Comparison of ENCODE assay signal across 1 cellular context in genomic region chr1:89942825-89943658, GRCh38.
TF ChIP-seq lines count a peak whose summit lies in the region.

No MANE protein-coding gene starts in this region.

TF ChIP-seq in HepG2, 621 proteins besides CTCF, POLR2A, EP300 and RAD21 (continued from another document and continues in another):
- TF ChIP-seq NFAT5 (CRISPR knock-in tag; IDR thresholded peaks at IDR 0.05) (no peak), KAT8 (CRISPR knock-in tag; IDR thresholded peaks at IDR 0.05) (peak; percentile 79), YEATS4 (CRISPR knock-in tag; IDR thresholded peaks at IDR 0.05; ENCODE audit: borderline replicate concordance) (no peak), SUZ12 (IDR thresholded peaks at IDR 0.05; ENCODE audit: low read depth, low read length) (no peak), ZNF331 (CRISPR knock-in tag; IDR thresholded peaks at IDR 0.05) (peak; percentile 66; the same call in 1 of the 2 replicates), KDM5A (IDR thresholded peaks at IDR 0.05; ENCODE audit: borderline replicate concordance, low read length) (no peak), CBX5 (CRISPR knock-in tag; IDR thresholded peaks at IDR 0.05; ENCODE audit: borderline replicate concordance) (no peak), RFXANK (CRISPR knock-in tag; IDR thresholded peaks at IDR 0.05) (peak; percentile 81; the same call in 1 of the 2 replicates), TEAD3 (CRISPR knock-in tag; optimal IDR thresholded peaks at IDR 0.05; ENCODE audit: borderline replicate concordance) (peak; percentile 64), ZNF121 (CRISPR knock-in tag; IDR thresholded peaks at IDR 0.05) (no peak), RBAK (CRISPR knock-in tag; IDR thresholded peaks at IDR 0.05) (no peak), NFKBIZ (CRISPR knock-in tag; IDR thresholded peaks at IDR 0.05) (peak; percentile 83), CCAR2 (optimal IDR thresholded peaks at IDR 0.05; ENCODE audit: low read depth, low read length) (no peak), ZFY (CRISPR knock-in tag; IDR thresholded peaks at IDR 0.05) (no peak), FOXA1 (IDR thresholded peaks at IDR 0.05) (peak; percentile 50; the same call in 1 of the 2 replicates), FOXA1 (CRISPR knock-in tag; IDR thresholded peaks at IDR 0.05) (peak; percentile 73), SP1 (IDR thresholded peaks at IDR 0.05) (no peak), SP1 (CRISPR knock-in tag; IDR thresholded peaks at IDR 0.05) (no peak), BCL6 (CRISPR knock-in tag; IDR thresholded peaks at IDR 0.05) (peak; percentile 73), CBFB (CRISPR knock-in tag; IDR thresholded peaks at IDR 0.05) (no peak), SMYD3 (CRISPR knock-in tag; IDR thresholded peaks at IDR 0.05) (peak; percentile 80; the same call in 1 of the 2 replicates), PLSCR1 (CRISPR knock-in tag; IDR thresholded peaks at IDR 0.05; ENCODE audit: borderline replicate concordance) (no peak), ZNF740 (CRISPR knock-in tag; IDR thresholded peaks at IDR 0.05) (no peak), ZNF468 (CRISPR knock-in tag; IDR thresholded peaks at IDR 0.05) (no peak), BRF2 (CRISPR knock-in tag; IDR thresholded peaks at IDR 0.05) (no peak), ARNT2 (CRISPR knock-in tag; IDR thresholded peaks at IDR 0.05; ENCODE audit: low read depth) (no peak), MTA1 (CRISPR knock-in tag; IDR thresholded peaks at IDR 0.05; ENCODE audit: borderline replicate concordance) (0 out of 2 replicates have a peak, but pooled peaks have one; percentile 12), NR3C1 (CRISPR knock-in tag; IDR thresholded peaks at IDR 0.05) (no peak), SPEN (CRISPR knock-in tag; IDR thresholded peaks at IDR 0.05; ENCODE audit: low read depth) (no peak), ZNF251 (CRISPR knock-in tag; IDR thresholded peaks at IDR 0.05) (no peak), ZNF441 (CRISPR knock-in tag; IDR thresholded peaks at IDR 0.05; ENCODE audit: borderline replicate concordance) (no peak), ZNF281 (CRISPR knock-in tag; IDR thresholded peaks at IDR 0.05; ENCODE audit: borderline replicate concordance) (no peak), JUN (CRISPR knock-in tag; IDR thresholded peaks at IDR 0.05) (peak; percentile 51; the same call in 1 of the 2 replicates), NFKB2 (CRISPR knock-in tag; IDR thresholded peaks at IDR 0.05; ENCODE audit: borderline replicate concordance) (no peak), ZNF713 (CRISPR knock-in tag; IDR thresholded peaks at IDR 0.05) (no peak), ZNF557 (CRISPR knock-in tag; IDR thresholded peaks at IDR 0.05) (no peak), ZNF598 (CRISPR knock-in tag; IDR thresholded peaks at IDR 0.05; ENCODE audit: borderline replicate concordance) (no peak), RXRB (CRISPR knock-in tag; IDR thresholded peaks at IDR 0.05; ENCODE audit: borderline replicate concordance) (peak; percentile 74), ZBTB20 (CRISPR knock-in tag; IDR thresholded peaks at IDR 0.05; ENCODE audit: borderline replicate concordance, low read depth) (no peak; the same call in 1 of the 2 replicates), AKAP8 (CRISPR knock-in tag; IDR thresholded peaks at IDR 0.05) (peak; percentile 69; the same call in 1 of the 2 replicates), TBX2 (CRISPR knock-in tag; IDR thresholded peaks at IDR 0.05; ENCODE audit: borderline replicate concordance) (peak; percentile 97), ZNF563 (CRISPR knock-in tag; IDR thresholded peaks at IDR 0.05) (no peak), ZNF589 (CRISPR knock-in tag; conservative IDR thresholded peaks at IDR 0.05) (no peak), HOXA3 (CRISPR knock-in tag; IDR thresholded peaks at IDR 0.05) (peak; percentile 65), TBL1XR1 (IDR thresholded peaks at IDR 0.05; ENCODE audit: borderline replicate concordance, low read length, partially characterized antibody) (no peak), XBP1 (CRISPR knock-in tag; IDR thresholded peaks at IDR 0.05) (no peak), RBFOX2 (IDR thresholded peaks at IDR 0.05; ENCODE audit: low read depth, low read length) (no peak), ZNF709 (CRISPR knock-in tag; IDR thresholded peaks at IDR 0.05) (no peak), ZNF343 (CRISPR knock-in tag; IDR thresholded peaks at IDR 0.05) (peak; percentile 71; the same call in 1 of the 2 replicates), ZNF430 (CRISPR knock-in tag; IDR thresholded peaks at IDR 0.05) (0 out of 2 replicates have a peak, but pooled peaks have one; percentile 53), FOXO1 (CRISPR knock-in tag; IDR thresholded peaks at IDR 0.05) (peak; percentile 39), ETV6 (CRISPR knock-in tag; conservative IDR thresholded peaks at IDR 0.05) (no peak), CREM (IDR thresholded peaks at IDR 0.05) (peak; percentile 85), CREM (CRISPR knock-in tag; IDR thresholded peaks at IDR 0.05) (no peak), NFYB (CRISPR knock-in tag; IDR thresholded peaks at IDR 0.05) (no peak; the same call in 1 of the 2 replicates), TFDP2 (CRISPR knock-in tag; IDR thresholded peaks at IDR 0.05) (no peak), TOPORS (CRISPR knock-in tag; IDR thresholded peaks at IDR 0.05) (no peak), KLF6 (CRISPR knock-in tag; IDR thresholded peaks at IDR 0.05) (peak; percentile 17; the same call in 1 of the 2 replicates), TARDBP (CRISPR knock-in tag; IDR thresholded peaks at IDR 0.05) (peak; percentile 48; the same call in 1 of the 2 replicates), ZNF570 (CRISPR knock-in tag; IDR thresholded peaks at IDR 0.05; ENCODE audit: borderline replicate concordance) (no peak), GLI4 (CRISPR knock-in tag; IDR thresholded peaks at IDR 0.05; ENCODE audit: borderline replicate concordance) (no peak), MNT (IDR thresholded peaks at IDR 0.05) (no peak), GPBP1L1 (CRISPR knock-in tag; IDR thresholded peaks at IDR 0.05) (no peak), MYC (CRISPR knock-in tag; IDR thresholded peaks at IDR 0.05; ENCODE audit: borderline replicate concordance) (no peak), EHMT2 (IDR thresholded peaks at IDR 0.05; ENCODE audit: borderline replicate concordance, low read depth, low read length) (peak; percentile 43; the same call in 1 of the 2 replicates), ZSCAN22 (CRISPR knock-in tag; IDR thresholded peaks at IDR 0.05) (no peak), ZNF256 (CRISPR knock-in tag; conservative IDR thresholded peaks at IDR 0.05) (no peak)
